In genomic region chr11:63682045-63682915, GRCh38 we compare ENCODE assay signal across 8 cellular contexts. TPM values are rescaled to one million over a fixed set of nuclear protein-coding genes. Genes with fewer than 3 reads are reported as not detected.
DNase-seq lines count a peak whose midpoint lies in the region; ATAC-seq and TF ChIP-seq lines count a peak whose summit lies in the region.

No MANE protein-coding gene starts in this region.

- H3K27ac Mint-ChIP-seq in activated CD8-positive, alpha-beta T cell treated with anti-CD3 and anti-CD28 coated beads for 36 hours = peak overlapping the region; percentile 81

- peak overlapping the region; percentile 86 for H3K4me3 ChIP-seq in AG04450 (ENCODE audit: low read depth, low read length)
- H3K4me3 ChIP-seq in neuron (ENCODE audit: low read length) = peak overlapping the region; percentile 95

- H3K27me3 ChIP-seq in AG04450 (ENCODE audit: control insufficient read depth, insufficient read depth, low read length) = no peaks in the 10 kb centered on the region
- no peaks in the 10 kb centered on the region for H3K27me3 ChIP-seq in foreskin keratinocyte
- no peaks in the 10 kb centered on the region for H3K27me3 ChIP-seq in neuron (ENCODE audit: insufficient read depth, low read length)

- H3K4me3 Mint-ChIP-seq in activated CD8-positive, alpha-beta T cell treated with anti-CD3 and anti-CD28 coated beads for 36 hours = peak overlapping the region; percentile 90

- H3K4me1 ChIP-seq in foreskin keratinocyte (peaks cover 12% of the 10 kb centered on the region), neuron (ENCODE audit: insufficient read depth, low read length) (peaks cover 25% of the 10 kb centered on the region)

- ATAC-seq in GM18873 (IDR thresholded peaks at IDR 0.05; ENCODE audit: low FRiP score, unreplicated experiment) (peak; percentile 8), foreskin keratinocyte (peak; percentile 4), HG02970 (IDR thresholded peaks at IDR 0.05; ENCODE audit: low FRiP score, unreplicated experiment) (no peak)
- peak; percentile 5 for ATAC-seq in activated CD8-positive, alpha-beta T cell treated with anti-CD3 and anti-CD28 coated beads for 36 hours

- peaks cover 2% of the 10 kb centered on the region for H3K36me3 ChIP-seq in neuron (ENCODE audit: insufficient read depth, low read length)

- H3K9me3 ChIP-seq in AG04450 (ENCODE audit: control insufficient read depth, insufficient read depth, low read length) (no peaks in the 10 kb centered on the region; the same call in 1 of the 2 replicates), neuron (ENCODE audit: low read length) (no peaks in the 10 kb centered on the region)

- H3K27ac ChIP-seq in AG04450 (ENCODE audit: low read depth, low read length) (peak overlapping the region; percentile 68), foreskin keratinocyte (no peak overlapping the region)

- intact Hi-C loops in activated CD8-positive, alpha-beta T cell treated with anti-CD3 and anti-CD28 coated beads for 36 hours (cut with micrococcal nuclease) = no loop called here

- H3K36me3 Mint-ChIP-seq in activated CD8-positive, alpha-beta T cell treated with anti-CD3 and anti-CD28 coated beads for 36 hours (ENCODE audit: low read depth) = no peaks in the 10 kb centered on the region

- POLR2A ChIA-PET in AG04450 (lab: Yijun Ruan, JAX) = interaction anchor here (0.6 to 3.4 kb wide), 8 partner anchors 9 to 841 kb away, joined by 3 to 38 read pairs (median 6); partner anchors contain the start of gene ATL3
- POLR2A ChIA-PET in activated CD8-positive, alpha-beta T cell treated with anti-CD3 and anti-CD28 coated beads for 36 hours (lab: Charles Lee) = interaction anchor here (0.8 to 3.7 kb wide), 8 partner anchors 11 to 109 kb away, joined by 3 to 31 read pairs (median 4); partner anchors contain the start of gene ATL3

- no peak for DNase-seq in AG04450 (ENCODE audit: low read depth, low spot score)
- DNase-seq in NCI-H1092 (lab: John Stamatoyannopoulos, UW) = peak; percentile 38
- peak; percentile 35 for DNase-seq in activated CD8-positive, alpha-beta T cell treated with anti-CD3 and anti-CD28 coated beads for 36 hours
- peak in 1 of 2 donors; percentile 32 for DNase-seq in foreskin keratinocyte
- DNase-seq in glomerular visceral epithelial cell (ENCODE audit: extremely low spot score) = no peak

- H3K9me3 Mint-ChIP-seq in activated CD8-positive, alpha-beta T cell treated with anti-CD3 and anti-CD28 coated beads for 36 hours = no peaks in the 10 kb centered on the region

- no peaks in the 10 kb centered on the region for H3K27me3 Mint-ChIP-seq in activated CD8-positive, alpha-beta T cell treated with anti-CD3 and anti-CD28 coated beads for 36 hours

- CTCF ChIA-PET in AG04450 (lab: Charles Lee) = interaction anchor here (0.6 to 2.3 kb wide), 11 partner anchors 8 to 1238 kb away, joined by 3 to 10 read pairs (median 5); no protein-coding TSS in a partner anchor
- CTCF ChIA-PET in activated CD8-positive, alpha-beta T cell treated with anti-CD3 and anti-CD28 coated beads for 36 hours (lab: Charles Lee) = interaction anchor here (1.0 to 5.3 kb wide), 7 partner anchors 11 to 203 kb away, joined by 4 to 35 read pairs (median 6); partner anchors contain the start of gene ATL3

- H3K4me1 Mint-ChIP-seq in activated CD8-positive, alpha-beta T cell treated with anti-CD3 and anti-CD28 coated beads for 36 hours (ENCODE audit: low read depth) = peaks cover 28% of the 10 kb centered on the region

- peak overlapping the region; percentile 56 for H2AFZ ChIP-seq in neuron (ENCODE audit: low read depth, low read length)

- peak; percentile 9; the same call in 1 of the 2 replicates for TF ChIP-seq CTCF in AG04450 (IDR thresholded peaks at IDR 0.05; ENCODE audit: low read depth, low read length)
- peak; percentile 63 for TF ChIP-seq CTCF in activated CD8-positive, alpha-beta T cell treated with anti-CD3 and anti-CD28 coated beads for 36 hours (IDR thresholded peaks at IDR 0.05)
- TF ChIP-seq CTCF in foreskin keratinocyte (conservative IDR thresholded peaks at IDR 0.05) = peak; percentile 30

RNA-seq across cellular contexts. Expression of gene RTN3, which starts 1.0 kb away (rescaled TPM):
- 161 and 213 TPM in 2 replicates for polyA plus RNA-seq in AG04450 (2011; rRNA removed)
- 109 and 147 TPM in 2 replicates for polyA minus RNA-seq in AG04450 (2011; rRNA and poly(A)+ RNA removed)
- 10 to 100 TPM; 32.1 to 34.0 TPM for total RNA-seq in activated CD8-positive, alpha-beta T cell treated with anti-CD3 and anti-CD28 coated beads for 36 hours
- total RNA-seq in foreskin keratinocyte = 56.5 and 57.1 TPM in 2 replicates
- polyA plus RNA-seq in foreskin keratinocyte = 39.0 and 43.5 TPM in 2 replicates

RNA-seq across cellular contexts. Expression of gene ATL3, which starts 11.1 kb away (rescaled TPM):
- polyA plus RNA-seq in AG04450 (2011; rRNA removed) (41.1 and 52.3 TPM in 2 replicates), foreskin keratinocyte (20.4 and 20.8 TPM in 2 replicates)
- 53.8 and 75.2 TPM in 2 replicates for polyA minus RNA-seq in AG04450 (2011; rRNA and poly(A)+ RNA removed)
- 10 to 100 TPM; 24.1 to 24.4 TPM for total RNA-seq in activated CD8-positive, alpha-beta T cell treated with anti-CD3 and anti-CD28 coated beads for 36 hours
- 43.0 and 50.4 TPM in 2 replicates for total RNA-seq in foreskin keratinocyte

Comparison
In these comparisons a context has a peak if more than half of its experiments do, and no peak if none do; other contexts are left out.
1. DNase-seq: peak in NCI-H1092 (single experiment) and activated CD8-positive, alpha-beta T cell treated with anti-CD3 and anti-CD28 coated beads for 36 hours (single experiment); none in AG04450 (single experiment) and glomerular visceral epithelial cell (single experiment).
2. CTCF ChIP-seq: peak in every context shown above with its lines; median percentile 63 in activated CD8-positive, alpha-beta T cell treated with anti-CD3 and anti-CD28 coated beads for 36 hours; 30 in foreskin keratinocyte; 9 in AG04450.